13 cellular contexts compared by ENCODE assay signal in genomic region chrX:9087291-9087690, GRCh38. TPM values are rescaled to one million over a fixed set of nuclear protein-coding genes. Genes with fewer than 3 reads are reported as not detected.
"Had no signal": no experiment of that assay in that cellular context is flagged by ENCODE, and none has a peak within 500 bp of the region (broad histone marks: within the 10 kb centered on the region; RNA-seq: fewer than 3 reads in every experiment).

No MANE protein-coding gene starts in this region.

RNA-seq across cellular contexts. Expression of gene FAM9B, which starts 53.4 kb away (rescaled TPM):
- total RNA-seq: naive thymus-derived CD4-positive, alpha-beta T cell; occipital lobe; osteoblast; ovary; progenitor cell of endocrine pancreas; psoas muscle; right atrium auricular region; sigmoid colon; smooth muscle cell; suprapubic skin; transverse colon had no signal
- polyA plus RNA-seq: naive thymus-derived CD4-positive, alpha-beta T cell; neural cell; psoas muscle; sigmoid colon; smooth muscle cell; urinary bladder had no signal
